Comparison of ENCODE assay signal across 8 cellular contexts in genomic region chr9:137242329-137243204, GRCh38. TPM values are rescaled to one million over a fixed set of nuclear protein-coding genes. Genes with fewer than 3 reads are reported as not detected.
DNase-seq lines count a peak whose midpoint lies in the region; ATAC-seq and TF ChIP-seq lines count a peak whose summit lies in the region.

No MANE protein-coding gene starts in this region.

- peak overlapping the region; percentile 95 for H3K4me3 ChIP-seq in GM06990 (replicated peaks; ENCODE audit: low read depth, low read length)
- H3K4me3 ChIP-seq in SJSA1: peak overlapping the region; percentile 82
- peak overlapping the region; percentile 72 to 98 (median 88) for H3K4me3 ChIP-seq in fibroblast of lung (replicated peaks in 1 of 4; ENCODE audit: control extremely low read depth in 1 of 4, insufficient read depth in 1 of 4, low read depth in 3 of 4, low read length in 4 of 4)
- H3K4me3 ChIP-seq in rectal smooth muscle tissue (ENCODE audit: low read length): peak overlapping the region; percentile 84

- peak overlapping the region; percentile 84 for H3K9ac ChIP-seq in fibroblast of lung (ENCODE audit: insufficient read depth, low read length)
- no peak overlapping the region for H3K9ac ChIP-seq in rectal smooth muscle tissue (ENCODE audit: low read length)

- TF ChIP-seq CTCF in GM06990 (IDR thresholded peaks at IDR 0.05; ENCODE audit: insufficient read depth, low read length, poor library complexity, severe bottlenecking) (no peak), fibroblast of lung (conservative IDR thresholded peaks at IDR 0.05 in 1 of 2, IDR thresholded peaks at IDR 0.05 in 1 of 2; ENCODE audit: low read depth in 1 of 2, low read length in 2 of 2) (no peak)

- H3K79me2 ChIP-seq in fibroblast of lung (ENCODE audit: control insufficient read depth, insufficient read depth, low read length): peaks cover 38% of the 10 kb centered on the region

- H3K27me3 ChIP-seq in GM06990 (replicated peaks; ENCODE audit: control insufficient read depth, insufficient read depth, low read length) (no peaks in the 10 kb centered on the region), SJSA1 (replicated peaks) (no peaks in the 10 kb centered on the region), fibroblast of lung (ENCODE audit: control insufficient read depth, insufficient read depth, low read length) (no peaks in the 10 kb centered on the region), rectal smooth muscle tissue (ENCODE audit: control insufficient read depth, insufficient read depth, low read length) (no peaks in the 10 kb centered on the region)

- DNase-seq in GM06990 (ENCODE audit: extremely low read depth, insufficient read length) (no peak), SJSA1 (ENCODE audit: low read depth in 1 of 2, low spot score in 2 of 2) (no peak), fibroblast of lung (ENCODE audit: low read depth in 2 of 2) (no peak), NCI-H1048 (lab: John Stamatoyannopoulos, UW) (no peak)

- H2AFZ ChIP-seq in fibroblast of lung (ENCODE audit: low read length): no peak overlapping the region

- H3K4me1 ChIP-seq in SJSA1 (replicated peaks): peaks cover 22% of the 10 kb centered on the region
- H3K4me1 ChIP-seq in fibroblast of lung (ENCODE audit: control insufficient read depth, extremely low read depth, insufficient read depth, low read length): peaks cover 6% of the 10 kb centered on the region
- H3K4me1 ChIP-seq in rectal smooth muscle tissue (ENCODE audit: control insufficient read depth, insufficient read depth, low read length): peaks cover 12% of the 10 kb centered on the region

- no peaks in the 10 kb centered on the region for H4K20me1 ChIP-seq in fibroblast of lung (ENCODE audit: control insufficient read depth, extremely low read depth, insufficient read depth, low read length)

- H3K4me2 ChIP-seq in fibroblast of lung (ENCODE audit: extremely low read depth, insufficient read depth, low read length): peak overlapping the region; percentile 84

- no peak overlapping the region for H3K27ac ChIP-seq in SJSA1
- peak overlapping the region; percentile 82 for H3K27ac ChIP-seq in fibroblast of lung (ENCODE audit: insufficient read depth, low read length)
- H3K27ac ChIP-seq in rectal smooth muscle tissue (ENCODE audit: low read depth, low read length): peak overlapping the region; percentile 85

- no peak for ATAC-seq in HG02610 (IDR thresholded peaks at IDR 0.05; ENCODE audit: unreplicated experiment)
- no peak for ATAC-seq in GM18520 (IDR thresholded peaks at IDR 0.05; ENCODE audit: unreplicated experiment)
- no peak for ATAC-seq in GM19395 (IDR thresholded peaks at IDR 0.05; ENCODE audit: unreplicated experiment)

- H3K9me3 ChIP-seq in SJSA1 (replicated peaks) (no peaks in the 10 kb centered on the region), fibroblast of lung (ENCODE audit: control insufficient read depth, insufficient read depth, low read depth, low read length) (no peaks in the 10 kb centered on the region)

- peaks cover 18% of the 10 kb centered on the region for H3K36me3 ChIP-seq in GM06990 (ENCODE audit: control insufficient read depth, insufficient read depth, low read length)
- peaks cover 31% of the 10 kb centered on the region for H3K36me3 ChIP-seq in SJSA1
- H3K36me3 ChIP-seq in fibroblast of lung (ENCODE audit: control insufficient read depth, insufficient read depth, low read length): peaks cover 18% of the 10 kb centered on the region
- peaks cover 11% of the 10 kb centered on the region for H3K36me3 ChIP-seq in rectal smooth muscle tissue (ENCODE audit: control insufficient read depth, insufficient read depth, low read length)

RNA-seq across cellular contexts. Expression of gene TUBB4B, which starts 1.5 kb away (rescaled TPM):
- 229 and 232 TPM in 2 replicates for total RNA-seq in SJSA1 (2014; rRNA removed; shearing (Covaris generic))
- total RNA-seq in fibroblast of lung: 106 and 111 TPM in 2 replicates
- polyA plus RNA-seq in fibroblast of lung: 332 and 663 TPM in 2 replicates
- 417 and 877 TPM in 2 replicates for polyA plus RNA-seq in fibroblast of lung (2012)
- polyA minus RNA-seq in fibroblast of lung (ENCODE audit: low replicate concordance): 443 and 880 TPM in 2 replicates

RNA-seq across cellular contexts. Expression of gene STPG3, which starts 8.5 kb away (rescaled TPM):
- not detected in 2 replicates for total RNA-seq in SJSA1 (2014; rRNA removed; shearing (Covaris generic))
- total RNA-seq in fibroblast of lung: not detected in 2 replicates
- polyA plus RNA-seq in fibroblast of lung: not detected in 2 replicates
- not detected in 2 replicates for polyA plus RNA-seq in fibroblast of lung (2012)
- polyA minus RNA-seq in fibroblast of lung (ENCODE audit: low replicate concordance): not detected in 2 replicates

RNA-seq across cellular contexts. Expression of gene SLC34A3, which starts 11.9 kb away (rescaled TPM):
- total RNA-seq in SJSA1 (2014; rRNA removed; shearing (Covaris generic)): not detected in 2 replicates
- total RNA-seq in fibroblast of lung: not detected in 2 replicates
- polyA plus RNA-seq in fibroblast of lung: not detected in 2 replicates
- not detected in 2 replicates for polyA plus RNA-seq in fibroblast of lung (2012)
- not detected in 2 replicates for polyA minus RNA-seq in fibroblast of lung (ENCODE audit: low replicate concordance)

RNA-seq across cellular contexts. Expression of gene NELFB, which starts 12.6 kb away (rescaled TPM):
- 35.2 and 41.9 TPM in 2 replicates for total RNA-seq in SJSA1 (2014; rRNA removed; shearing (Covaris generic))
- 40.6 and 50.0 TPM in 2 replicates for total RNA-seq in fibroblast of lung
- polyA plus RNA-seq in fibroblast of lung: 23.5 and 32.7 TPM in 2 replicates
- 37.9 and 59.3 TPM in 2 replicates for polyA plus RNA-seq in fibroblast of lung (2012)
- polyA minus RNA-seq in fibroblast of lung (ENCODE audit: low replicate concordance): 19.7 and 34.2 TPM in 2 replicates

RNA-seq across cellular contexts. Expression of gene RNF224, which starts 15.3 kb away (rescaled TPM):
- total RNA-seq in SJSA1 (2014; rRNA removed; shearing (Covaris generic)): not detected in 2 replicates
- under 0.01 TPM in 1 of 2 replicates, not detected in the other for total RNA-seq in fibroblast of lung
- polyA plus RNA-seq in fibroblast of lung: not detected in 2 replicates
- not detected in 2 replicates for polyA plus RNA-seq in fibroblast of lung (2012)
- not detected in 2 replicates for polyA minus RNA-seq in fibroblast of lung (ENCODE audit: low replicate concordance)
